ENCODE assay signal across 7 cellular contexts in genomic region chr7:9621306-9621894, GRCh38.
DNase-seq lines count a peak whose midpoint lies in the region; TF ChIP-seq lines count a peak whose summit lies in the region.
"Not testable (repeated sequence)": the region's sequence is repeated elsewhere in the genome, so short reads cannot be mapped to it uniquely, and the experiment has no call there.

No MANE protein-coding gene starts in this region.

- H4K20me1 ChIP-seq in smooth muscle cell (ENCODE audit: low read depth) = not testable (repeated sequence)

- peak overlapping the region; percentile 56 for H3K4me3 ChIP-seq in HUES6 (ENCODE audit: low read depth, low read length)
- peak overlapping the region; percentile 54 for H3K4me3 ChIP-seq in iPS-15b (ENCODE audit: low read depth, low read length)
- peak overlapping the region; percentile 21 for H3K4me3 ChIP-seq in mesodermal cell (ENCODE audit: extremely low read depth, insufficient read depth, low read length, poor library complexity, severe bottlenecking)
- H3K4me3 ChIP-seq in smooth muscle cell = peak overlapping the region; percentile 36

- WGBS in mesodermal cell (ENCODE audit: insufficient coverage in 2 of 2), 2 experiments = 68 to 72% methylated on average over 13 to 18 of the region's 44 CpGs
- WGBS in smooth muscle cell (ENCODE audit: low lambda C conversion rate) = 72% methylated on average over 22 of the region's 44 CpGs

- H3K27me3 ChIP-seq in HUES6 (ENCODE audit: control insufficient read depth, insufficient read depth, low read length); iPS-15b (ENCODE audit: control insufficient read depth, insufficient read depth, low read length); smooth muscle cell (ENCODE audit: low read depth): not testable (repeated sequence)

- H3K9me3 Mint-ChIP-seq in endothelial cell (ENCODE audit: unreplicated experiment) = not testable (repeated sequence)

- H3K4me3 Mint-ChIP-seq in endothelial cell (ENCODE audit: unreplicated experiment) = peak overlapping the region; percentile 77

- H3K79me2 ChIP-seq in smooth muscle cell (ENCODE audit: low read depth) = not testable (repeated sequence)

- H3K4me2 ChIP-seq in smooth muscle cell = peak overlapping the region; percentile 71

- H3F3A ChIP-seq in smooth muscle cell (ENCODE audit: low read depth) = not testable (repeated sequence)

- peak overlapping the region; percentile 66 for H2AFZ ChIP-seq in smooth muscle cell (ENCODE audit: low read depth)

- not testable (repeated sequence) for H3K9me3 ChIP-seq in ES-I3 (ENCODE audit: control insufficient read depth, insufficient read depth, low read length); HUES6 (ENCODE audit: control insufficient read depth, insufficient read depth, low read depth, low read length); iPS-15b (ENCODE audit: control insufficient read depth, insufficient read depth, low read length); mesodermal cell (ENCODE audit: control insufficient read depth, low read length); smooth muscle cell (replicated peaks; ENCODE audit: low read depth)

- not testable (repeated sequence) for H3K27me3 Mint-ChIP-seq in endothelial cell (ENCODE audit: unreplicated experiment)

- not testable (repeated sequence) for H3K36me3 Mint-ChIP-seq in endothelial cell (ENCODE audit: low read depth, unreplicated experiment)

- H3K4me1 Mint-ChIP-seq in endothelial cell (ENCODE audit: unreplicated experiment) = not testable (repeated sequence)

- peak; percentile 4 for DNase-seq in activated gamma-delta T cell (lab: John Stamatoyannopoulos, UW)
- peak; percentile 17 for DNase-seq in endothelial cell (ENCODE audit: low spot score)
- DNase-seq in smooth muscle cell (lab: John Stamatoyannopoulos, UW; ENCODE audit: unreplicated experiment) = not testable (repeated sequence)

- not testable (repeated sequence) for H3K4me1 ChIP-seq in ES-I3 (ENCODE audit: insufficient read depth, low read length); HUES6 (ENCODE audit: control insufficient read depth, insufficient read depth, low read length); iPS-15b (ENCODE audit: control insufficient read depth, insufficient read depth, low read length); mesodermal cell (ENCODE audit: control insufficient read depth, insufficient read depth, low read length, poor library complexity, severe bottlenecking); smooth muscle cell (ENCODE audit: low read depth)

- TF ChIP-seq CTCF in endothelial cell (IDR thresholded peaks at IDR 0.05; ENCODE audit: unreplicated experiment); smooth muscle cell (IDR thresholded peaks at IDR 0.05; ENCODE audit: borderline replicate concordance, insufficient read depth, poor library complexity, severe bottlenecking): not testable (repeated sequence)

- H3K36me3 ChIP-seq in ES-I3 (ENCODE audit: insufficient read depth, low read length); HUES6 (ENCODE audit: control insufficient read depth, insufficient read depth, low read length); iPS-15b (ENCODE audit: control insufficient read depth, insufficient read depth, low read length); mesodermal cell (ENCODE audit: control insufficient read depth, insufficient read depth, low read length); smooth muscle cell (ENCODE audit: low read depth): not testable (repeated sequence)

- H3K9ac ChIP-seq in ES-I3 (ENCODE audit: low read depth, low read length) = peak overlapping the region; percentile 61; the same call in 1 of the 2 replicates
- not testable (repeated sequence) for H3K9ac ChIP-seq in HUES6 (ENCODE audit: low read length); iPS-15b (ENCODE audit: low read depth, low read length); smooth muscle cell (ENCODE audit: low read depth)

- H3K27ac ChIP-seq in HUES6 (ENCODE audit: low read depth, low read length); mesodermal cell (ENCODE audit: low read depth, low read length, severe bottlenecking); smooth muscle cell (ENCODE audit: low read depth): not testable (repeated sequence)

- not testable (repeated sequence) for H3K27ac Mint-ChIP-seq in endothelial cell (ENCODE audit: unreplicated experiment)
